8 cellular contexts compared by ENCODE assay signal in genomic region chr13:44050450-44051063, GRCh38.
DNase-seq lines count a peak whose midpoint lies in the region; ATAC-seq and TF ChIP-seq lines count a peak whose summit lies in the region.
"Had no signal": no experiment of that assay in that cellular context is flagged by ENCODE, and none has a peak within 500 bp of the region (broad histone marks: within the 10 kb centered on the region; RNA-seq: fewer than 3 reads in every experiment).

No MANE protein-coding gene starts in this region.

- H3K27me3 Mint-ChIP-seq in activated T-helper 1 cell treated with anti-CD3 and anti-CD28 coated beads, Interleukin-12 subunit alpha, Interleukin-12 subunit beta, Interleukin-2, Interleukin-4 antibody, amounts not matched to agents 30 ng/mL and 10 ng/mL and 1 ng/mL, durations not matched to agents 14 hours and 24 hours and 36 hours (ENCODE audit: insufficient read depth), result peaks cover 11% of the 10 kb centered on the region
- H3K27me3 Mint-ChIP-seq in stimulated activated memory B cell treated with anti-CD40 and anti-IgM and Interleukin-4, amounts not matched to agents 10 μg/mL and 1 μg/mL and 100 μg/mL, for 72 hours, result peaks cover 46% of the 10 kb centered on the region

- TF ChIP-seq CTCF in Loucy (conservative IDR thresholded peaks at IDR 0.05; ENCODE audit: low read length), result peak; percentile 71
- peak; percentile 70 for TF ChIP-seq CTCF in astrocyte of the spinal cord (IDR thresholded peaks at IDR 0.05; ENCODE audit: low read depth, low read length)
- peak; percentile 58 to 72 for TF ChIP-seq CTCF in left lung (IDR thresholded peaks at IDR 0.05)

- H4K20me1 ChIP-seq in Loucy (ENCODE audit: insufficient read depth, low read length, poor library complexity, severe bottlenecking), result no peaks in the 10 kb centered on the region

- H3K36me3 ChIP-seq in Loucy (ENCODE audit: insufficient read depth, low read length) (no peaks in the 10 kb centered on the region), left lung (no peaks in the 10 kb centered on the region)

- H3K4me2 ChIP-seq in Loucy (ENCODE audit: low read depth, low read length, poor library complexity, severe bottlenecking), result no peak overlapping the region

- H3K27ac Mint-ChIP-seq in activated T-helper 1 cell treated with anti-CD3 and anti-CD28 coated beads, Interleukin-12 subunit alpha, Interleukin-12 subunit beta, Interleukin-2, Interleukin-4 antibody, amounts not matched to agents 30 ng/mL and 10 ng/mL and 1 ng/mL, durations not matched to agents 14 hours and 24 hours and 36 hours, result no peak overlapping the region
- no peak overlapping the region for H3K27ac Mint-ChIP-seq in stimulated activated memory B cell treated with anti-CD40 and anti-IgM and Interleukin-4, amounts not matched to agents 10 μg/mL and 1 μg/mL and 100 μg/mL, for 72 hours

- no peaks in the 10 kb centered on the region for H3K4me1 ChIP-seq in Loucy (ENCODE audit: insufficient read depth, low read length, poor library complexity, severe bottlenecking)
- H3K4me1 ChIP-seq in left lung, result peaks cover 0 to 4% of the 10 kb centered on the region in 2 donors

- H3K9ac ChIP-seq in Loucy (ENCODE audit: low read depth, low read length, poor library complexity, severe bottlenecking), result no peak overlapping the region

- ATAC-seq in left lung (peak; percentile 59), HG02840 (IDR thresholded peaks at IDR 0.05; ENCODE audit: low FRiP score, unreplicated experiment) (no peak)
- no peak for ATAC-seq in stimulated activated memory B cell treated with anti-CD40 and anti-IgM and Interleukin-4, amounts not matched to agents 10 μg/mL and 1 μg/mL and 100 μg/mL, for 72 hours

- H3K36me3 Mint-ChIP-seq in activated T-helper 1 cell treated with anti-CD3 and anti-CD28 coated beads, Interleukin-12 subunit alpha, Interleukin-12 subunit beta, Interleukin-2, Interleukin-4 antibody, amounts not matched to agents 30 ng/mL and 10 ng/mL and 1 ng/mL, durations not matched to agents 14 hours and 24 hours and 36 hours (ENCODE audit: low read depth), result no peaks in the 10 kb centered on the region
- no peaks in the 10 kb centered on the region for H3K36me3 Mint-ChIP-seq in stimulated activated memory B cell treated with anti-CD40 and anti-IgM and Interleukin-4, amounts not matched to agents 10 μg/mL and 1 μg/mL and 100 μg/mL, for 72 hours

- no peaks in the 10 kb centered on the region for H3F3A ChIP-seq in Loucy (ENCODE audit: low read depth)

- intact Hi-C loops in left lung (cut with DNase I), result loop anchor here in 1 of 2 donors (10.0 kb wide), 1 partner anchor 404 kb away; no protein-coding TSS in a partner anchor
- intact Hi-C loops in activated T-helper 1 cell treated with anti-CD3 and anti-CD28 coated beads, Interleukin-12 subunit alpha, Interleukin-12 subunit beta, Interleukin-2, Interleukin-4 antibody, amounts not matched to agents 30 ng/mL and 10 ng/mL and 1 ng/mL, durations not matched to agents 14 hours and 24 hours and 36 hours (cut with micrococcal nuclease), result loop anchor here (1.0 to 2.0 kb wide), 4 partner anchors 42 to 421 kb away; no protein-coding TSS in a partner anchor

- in situ Hi-C loops in astrocyte of the spinal cord (cut with HindIII; ENCODE audit: low sequenced_read_pairs), result no loop called here

- no peak overlapping the region for H3K27ac ChIP-seq in left lung
- H3K27ac ChIP-seq: SK-N-MC had no signal

- no peak overlapping the region for H2AFZ ChIP-seq in Loucy (ENCODE audit: low read length)

- H3K9me3 ChIP-seq in Loucy (ENCODE audit: insufficient read depth, low read depth, low read length) (no peaks in the 10 kb centered on the region), left lung (no peaks in the 10 kb centered on the region)

- no peaks in the 10 kb centered on the region for H3K9me2 ChIP-seq in Loucy (replicated peaks; ENCODE audit: low read depth, low read length)

- no peaks in the 10 kb centered on the region for H3K79me2 ChIP-seq in Loucy (ENCODE audit: insufficient read depth, low read length)

- H3K9me3 Mint-ChIP-seq in activated T-helper 1 cell treated with anti-CD3 and anti-CD28 coated beads, Interleukin-12 subunit alpha, Interleukin-12 subunit beta, Interleukin-2, Interleukin-4 antibody, amounts not matched to agents 30 ng/mL and 10 ng/mL and 1 ng/mL, durations not matched to agents 14 hours and 24 hours and 36 hours, result no peaks in the 10 kb centered on the region
- no peaks in the 10 kb centered on the region for H3K9me3 Mint-ChIP-seq in stimulated activated memory B cell treated with anti-CD40 and anti-IgM and Interleukin-4, amounts not matched to agents 10 μg/mL and 1 μg/mL and 100 μg/mL, for 72 hours

- H3K27me3 ChIP-seq in Loucy (ENCODE audit: insufficient read depth, low read length, poor library complexity, severe bottlenecking) (no peaks in the 10 kb centered on the region), left lung (no peaks in the 10 kb centered on the region)

- H3K4me3 ChIP-seq in Loucy (ENCODE audit: low read length, poor library complexity, severe bottlenecking) (no peak overlapping the region), astrocyte of the spinal cord (ENCODE audit: low read depth, low read length) (no peak overlapping the region), left lung (no peak overlapping the region)
- H3K4me3 ChIP-seq: SK-N-MC had no signal

- H3K4me3 Mint-ChIP-seq in activated T-helper 1 cell treated with anti-CD3 and anti-CD28 coated beads, Interleukin-12 subunit alpha, Interleukin-12 subunit beta, Interleukin-2, Interleukin-4 antibody, amounts not matched to agents 30 ng/mL and 10 ng/mL and 1 ng/mL, durations not matched to agents 14 hours and 24 hours and 36 hours, result no peak overlapping the region
- H3K4me3 Mint-ChIP-seq in stimulated activated memory B cell treated with anti-CD40 and anti-IgM and Interleukin-4, amounts not matched to agents 10 μg/mL and 1 μg/mL and 100 μg/mL, for 72 hours, result no peak overlapping the region

- peaks cover 4% of the 10 kb centered on the region for H3K4me1 Mint-ChIP-seq in activated T-helper 1 cell treated with anti-CD3 and anti-CD28 coated beads, Interleukin-12 subunit alpha, Interleukin-12 subunit beta, Interleukin-2, Interleukin-4 antibody, amounts not matched to agents 30 ng/mL and 10 ng/mL and 1 ng/mL, durations not matched to agents 14 hours and 24 hours and 36 hours (ENCODE audit: low read depth)
- no peaks in the 10 kb centered on the region for H3K4me1 Mint-ChIP-seq in stimulated activated memory B cell treated with anti-CD40 and anti-IgM and Interleukin-4, amounts not matched to agents 10 μg/mL and 1 μg/mL and 100 μg/mL, for 72 hours

- peak; percentile 43 for DNase-seq in EH (ENCODE audit: low read depth)
- peak; percentile 46 for DNase-seq in astrocyte of the spinal cord (ENCODE audit: low read depth, low spot score)
- no peak for DNase-seq in left lung
- no peak for DNase-seq in activated T-helper 1 cell treated with anti-CD3 and anti-CD28 coated beads, Interleukin-12 subunit alpha, Interleukin-12 subunit beta, Interleukin-2, Interleukin-4 antibody, amounts not matched to agents 30 ng/mL and 10 ng/mL and 1 ng/mL, durations not matched to agents 14 hours and 24 hours and 36 hours (ENCODE audit: low spot score)

Comparison
In these comparisons a context has a peak if more than half of its experiments do, and no peak if none do; other contexts are left out.
1. DNase-seq: peak in EH (single experiment) and astrocyte of the spinal cord (single experiment); none in left lung (0 of 2) and activated T-helper 1 cell treated with anti-CD3 and anti-CD28 coated beads, Interleukin-12 subunit alpha, Interleukin-12 subunit beta, Interleukin-2, Interleukin-4 antibody, amounts not matched to agents 30 ng/mL and 10 ng/mL and 1 ng/mL, durations not matched to agents 14 hours and 24 hours and 36 hours (single experiment).
2. Peak in every context shown above with its lines, with median percentiles within 50 percentile points of each other: CTCF ChIP-seq.